In the genomic region with DNA sequence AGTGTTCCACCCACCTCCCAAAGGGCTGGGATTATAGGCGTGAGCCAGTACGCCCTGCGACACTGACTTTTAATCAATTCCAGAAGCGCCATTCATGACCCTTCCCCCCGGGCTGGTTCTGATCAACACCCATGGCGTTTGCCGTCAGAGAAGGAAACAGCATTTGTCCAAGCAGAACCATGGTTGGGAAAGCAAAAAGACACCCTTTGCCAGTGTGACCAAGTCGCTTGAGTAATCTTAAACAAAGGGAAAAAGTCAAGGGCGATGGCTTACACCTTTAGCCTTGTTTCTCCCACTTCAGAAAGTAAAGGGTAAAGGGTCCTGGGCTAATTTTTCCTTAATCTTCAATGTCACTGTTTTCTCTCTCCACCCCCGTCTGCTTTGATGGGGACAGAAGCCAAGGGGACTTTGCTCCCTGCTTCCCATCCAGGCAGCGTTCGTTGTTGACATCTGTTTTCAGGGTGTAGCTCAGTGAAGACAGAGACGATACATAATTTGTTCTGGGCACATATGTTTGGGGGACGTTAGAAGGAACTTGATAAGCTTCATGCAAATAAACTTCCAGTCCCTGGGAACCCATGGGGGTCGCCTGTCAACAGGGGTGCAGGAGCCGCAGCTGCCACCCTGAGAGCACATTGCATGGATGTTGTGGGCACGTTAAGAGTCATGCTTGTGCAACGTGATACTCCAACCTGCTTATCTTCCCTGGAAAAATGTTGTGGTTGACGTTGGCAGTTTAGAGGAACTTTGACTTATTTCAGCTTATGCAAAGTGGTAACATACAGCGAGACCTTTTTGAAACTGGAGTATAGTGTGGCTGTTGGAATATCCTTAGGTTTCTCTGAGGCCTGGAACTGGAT, we compare ENCODE assay signal across 12 cellular contexts. TPM values are rescaled to one million over a fixed set of nuclear protein-coding genes. Genes with fewer than 3 reads are reported as not detected.
DNase-seq lines count a peak whose midpoint lies in the region; ATAC-seq and TF ChIP-seq lines count a peak whose summit lies in the region.
"Had no signal": no experiment of that assay in that cellular context is flagged by ENCODE, and none has a peak within 500 bp of the region (broad histone marks: within the 10 kb centered on the region; RNA-seq: fewer than 3 reads in every experiment).

No MANE protein-coding gene starts in this region.

- no peak for TF ChIP-seq CTCF in tibial nerve (IDR thresholded peaks at IDR 0.05)
- TF ChIP-seq CTCF in left ventricle myocardium inferior (IDR thresholded peaks at IDR 0.05; ENCODE audit: borderline replicate concordance) = no peak

- H3K4me1 ChIP-seq in tibial nerve = peaks cover 0 to 20% (median 0%) of the 10 kb centered on the region in 4 donors
- H3K4me1 ChIP-seq in left ventricle myocardium inferior = no peaks in the 10 kb centered on the region
- H3K4me1 ChIP-seq: testis had no signal

- no peak for TF ChIP-seq EP300 in tibial nerve (IDR thresholded peaks at IDR 0.05)

- H3K36me3 ChIP-seq in tibial nerve (no peaks in the 10 kb centered on the region), left ventricle myocardium inferior (no peaks in the 10 kb centered on the region)

- intact Hi-C loops in left ventricle myocardium inferior (cut with micrococcal nuclease) = no loop called here

- DNase-seq in DMS79 treated with DMSO at 0.1 percent for 48 hours (lab: John Stamatoyannopoulos, UW) = peak; percentile 3
- no peak for DNase-seq in DMS79 (lab: John Stamatoyannopoulos, UW)
- DNase-seq in amniotic stem cell (lab: John Stamatoyannopoulos, UW) = peak; percentile 14
- no peak for DNase-seq in tibial nerve (ENCODE audit: low spot score in 2 of 2)
- DNase-seq in left ventricle myocardium inferior = no peak
- no peak for DNase-seq in NCI-H1436 treated with DMSO at 0.1 percent for 48 hours (lab: John Stamatoyannopoulos, UW)
- DNase-seq: activated T-cell treated with anti-CD3 and anti-CD28 coated beads, Interleukin-2, amount 50 U/mL, for 72 hours; effector memory CD4-positive, alpha-beta T cell; T-cell; testis had no signal

- TF ChIP-seq POLR2A in tibial nerve (IDR thresholded peaks at IDR 0.05) = no peak

- H3K27me3 ChIP-seq in layer of hippocampus (ENCODE audit: control insufficient read depth, insufficient read depth, low read length) (no peaks in the 10 kb centered on the region), tibial nerve (no peaks in the 10 kb centered on the region), left ventricle myocardium inferior (ENCODE audit: low read depth) (peaks cover 39% of the 10 kb centered on the region)
- H3K27me3 ChIP-seq: testis had no signal

- H3K4me3 ChIP-seq in tibial nerve = no peak overlapping the region
- no peak overlapping the region for H3K4me3 ChIP-seq in left ventricle myocardium inferior
- H3K4me3 ChIP-seq: testis had no signal

- H3K9me3 ChIP-seq in tibial nerve = no peaks in the 10 kb centered on the region
- no peaks in the 10 kb centered on the region for H3K9me3 ChIP-seq in left ventricle myocardium inferior (replicated peaks)
- H3K9me3 ChIP-seq: testis had no signal

- no peak for ATAC-seq in HG03045 (IDR thresholded peaks at IDR 0.05; ENCODE audit: unreplicated experiment)
- ATAC-seq: activated T-cell treated with anti-CD3 and anti-CD28 coated beads, Interleukin-2, amount 50 U/mL, for 72 hours; T-cell had no signal

- peak overlapping the region; percentile 71 for H3K27ac ChIP-seq in layer of hippocampus (ENCODE audit: low read depth, low read length)
- H3K27ac ChIP-seq in tibial nerve = peak overlapping the region in 3 of 4 donors; percentile 20 to 69 (median 32)
- no peak overlapping the region for H3K27ac ChIP-seq in left ventricle myocardium inferior (replicated peaks)
- H3K27ac ChIP-seq: testis had no signal

- 60 to 66% methylated on average over 20 of the region's 20 CpGs for WGBS in tibial nerve, 2 donors

RNA-seq across cellular contexts. Expression of gene TANGO6, which starts 50.6 kb away (rescaled TPM):
- 10 to 100 TPM; 18.4 to 36.0 (median 23.3) TPM for total RNA-seq in tibial nerve
- 10.5 TPM for total RNA-seq in left ventricle myocardium inferior

RNA-seq across cellular contexts. Expression of gene CDH1, which starts 55.6 kb away (rescaled TPM):
- total RNA-seq in tibial nerve (10 to 100 TPM; 17.9 to 32.9 (median 20.2) TPM), left ventricle myocardium inferior (0.11 TPM)

Comparison
In these comparisons a context has a peak if more than half of its experiments do, and no peak if none do; other contexts are left out.
1. DNase-seq: peak in DMS79 treated with DMSO at 0.1 percent for 48 hours (single experiment) and amniotic stem cell (single experiment); none in DMS79 (single experiment), tibial nerve (0 of 2), left ventricle myocardium inferior (single experiment) and NCI-H1436 treated with DMSO at 0.1 percent for 48 hours (single experiment).
2. RNA of gene CDH1, which starts 55.6 kb away (total RNA-seq): 17.9 to 32.9 TPM in tibial nerve; 0.11 TPM in left ventricle myocardium inferior (single experiment); every median in the first group is over 10 times any median in the second.